In the genomic region with DNA sequence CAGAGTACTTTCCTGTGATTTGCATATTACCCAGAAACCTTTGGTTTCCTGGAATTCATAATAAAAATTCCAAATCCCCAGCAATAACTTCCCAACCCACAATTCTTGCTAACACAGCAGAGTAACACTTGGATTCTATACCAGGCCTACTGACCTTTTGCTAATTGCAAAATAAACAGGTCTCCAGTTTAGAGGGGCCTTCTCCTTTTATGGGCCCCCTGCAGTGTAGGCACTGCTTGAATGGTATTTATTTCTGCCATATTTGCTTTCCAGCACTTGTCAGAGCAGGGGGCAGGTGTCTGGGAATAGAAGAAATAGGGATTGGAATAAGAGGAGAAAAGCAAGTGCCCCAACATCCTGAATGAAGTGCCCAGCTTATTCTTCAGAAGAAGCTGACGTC, we compare ENCODE assay signal across 1 cellular context.
TF ChIP-seq lines count a peak whose summit lies in the region.

No MANE protein-coding gene starts in this region.

TF ChIP-seq in HEK293, 187 proteins besides CTCF, POLR2A, EP300 and RAD21 (continued from another document):
- TF ChIP-seq ZNF843 (tag by site-specific recombination; IDR thresholded peaks at IDR 0.05) = peak; percentile 85
- peak; percentile 91 for TF ChIP-seq MZF1 (tag by site-specific recombination; IDR thresholded peaks at IDR 0.05; ENCODE audit: borderline replicate concordance)
- no peak for TF ChIP-seq ZNF510 (tag by site-specific recombination; IDR thresholded peaks at IDR 0.05; ENCODE audit: insufficient replicate concordance)
- TF ChIP-seq ZBTB48 (tag by site-specific recombination; IDR thresholded peaks at IDR 0.05) = no peak
- TF ChIP-seq GLIS1 (tag by site-specific recombination; IDR thresholded peaks at IDR 0.05) = peak; percentile 94
- peak; percentile 70 for TF ChIP-seq IKZF3 (tag by site-specific recombination; IDR thresholded peaks at IDR 0.05)
- no peak for TF ChIP-seq ZNF654 (tag by site-specific recombination; IDR thresholded peaks at IDR 0.05; ENCODE audit: low read depth)
- TF ChIP-seq ZIC2 (tag by site-specific recombination; IDR thresholded peaks at IDR 0.05) = peak; percentile 68
- peak; percentile 74 for TF ChIP-seq TCF7L2 (IDR thresholded peaks at IDR 0.05; ENCODE audit: borderline replicate concordance, low read depth, low read length)
- TF ChIP-seq WT1 (tag by site-specific recombination; IDR thresholded peaks at IDR 0.05) = peak; percentile 58; the same call in 1 of the 2 replicates
- TF ChIP-seq, protein P1, sequence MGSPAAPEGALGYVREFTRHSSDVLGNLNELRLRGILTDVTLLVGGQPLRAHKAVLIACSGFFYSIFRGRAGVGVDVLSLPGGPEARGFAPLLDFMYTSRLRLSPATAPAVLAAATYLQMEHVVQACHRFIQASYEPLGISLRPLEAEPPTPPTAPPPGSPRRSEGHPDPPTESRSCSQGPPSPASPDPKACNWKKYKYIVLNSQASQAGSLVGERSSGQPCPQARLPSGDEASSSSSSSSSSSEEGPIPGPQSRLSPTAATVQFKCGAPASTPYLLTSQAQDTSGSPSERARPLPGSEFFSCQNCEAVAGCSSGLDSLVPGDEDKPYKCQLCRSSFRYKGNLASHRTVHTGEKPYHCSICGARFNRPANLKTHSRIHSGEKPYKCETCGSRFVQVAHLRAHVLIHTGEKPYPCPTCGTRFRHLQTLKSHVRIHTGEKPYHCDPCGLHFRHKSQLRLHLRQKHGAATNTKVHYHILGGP (tag by site-specific recombination; IDR thresholded peaks at IDR 0.05) = peak; percentile 78
- TF ChIP-seq ZNF24 (tag by site-specific recombination; IDR thresholded peaks at IDR 0.05) = 0 out of 2 replicates have a peak, but pooled peaks have one; percentile 36
- TF ChIP-seq ZNF629 (tag by site-specific recombination; IDR thresholded peaks at IDR 0.05) = peak; percentile 40; the same call in 1 of the 2 replicates
- TF ChIP-seq ZNF596 (tag by site-specific recombination; IDR thresholded peaks at IDR 0.05) = peak; percentile 37; the same call in 1 of the 2 replicates
